8 cellular contexts compared by ENCODE assay signal in genomic region chr10:84375011-84375410, GRCh38. TPM values are rescaled to one million over a fixed set of nuclear protein-coding genes. Genes with fewer than 3 reads are reported as not detected.
A peak's percentile ranks its signal among the peaks of the same experiment; 100 is the strongest.
DNase-seq lines count a peak whose midpoint lies in the region; ATAC-seq and TF ChIP-seq lines count a peak whose summit lies in the region.

No MANE protein-coding gene starts in this region.

- POLR2A ChIA-PET in activated CD8-positive, alpha-beta T cell treated with anti-CD3 and anti-CD28 coated beads for 36 hours (lab: Charles Lee) = interaction anchor here (1.0 kb wide), 1 partner anchor 162 kb away, joined by 3 read pairs; no protein-coding TSS in a partner anchor

- TF ChIP-seq CTCF in natural killer cell (IDR thresholded peaks at IDR 0.05) = peak; percentile 79
- peak; percentile 85 for TF ChIP-seq CTCF in activated CD8-positive, alpha-beta T cell treated with anti-CD3 and anti-CD28 coated beads for 36 hours (IDR thresholded peaks at IDR 0.05)

- peak in 2 of 3 donors; percentile 63 to 64 for ATAC-seq in natural killer cell
- ATAC-seq in natural killer cell treated with Interleukin-12 subunit alpha and Interleukin-12 subunit beta and Interleukin-15 and Interleukin-18, amount 100 ng/mL, for 72 hours = no peak
- peak; percentile 62 for ATAC-seq in activated CD8-positive, alpha-beta T cell treated with anti-CD3 and anti-CD28 coated beads for 36 hours
- ATAC-seq in GM19452 (IDR thresholded peaks at IDR 0.05; ENCODE audit: unreplicated experiment) = no peak

- no peaks in the 10 kb centered on the region for H3K9me3 ChIP-seq in HAP-1

- H3K4me1 ChIP-seq in HAP-1 = no peaks in the 10 kb centered on the region

- H3K27me3 ChIP-seq in HAP-1 (ENCODE audit: low read depth) = no peaks in the 10 kb centered on the region

- intact Hi-C loops in natural killer cell (cut with micrococcal nuclease) = loop anchor here (1.0 to 5.0 kb wide), 2 partner anchors 162 to 2002 kb away; no protein-coding TSS in a partner anchor
- intact Hi-C loops in activated CD8-positive, alpha-beta T cell treated with anti-CD3 and anti-CD28 coated beads for 36 hours (cut with micrococcal nuclease) = loop anchor here (1.0 to 2.0 kb wide), 2 partner anchors 110 to 162 kb away; no protein-coding TSS in a partner anchor

- CTCF ChIA-PET in activated CD8-positive, alpha-beta T cell treated with anti-CD3 and anti-CD28 coated beads for 36 hours (lab: Charles Lee) = interaction anchor here (0.6 to 7.1 kb wide), 22 partner anchors 9 to 172 kb away, joined by 3 to 100 read pairs (median 5); no protein-coding TSS in a partner anchor

- H3K36me3 ChIP-seq in HAP-1 (replicated peaks) = peaks cover 4% of the 10 kb centered on the region; the same call in 1 of the 2 replicates

- no peaks in the 10 kb centered on the region for H3K27me3 Mint-ChIP-seq in natural killer cell (ENCODE audit: low read depth in 2 of 2)
- H3K27me3 Mint-ChIP-seq in natural killer cell treated with Interleukin-12 subunit alpha and Interleukin-12 subunit beta and Interleukin-15 and Interleukin-18, amount 100 ng/mL, for 72 hours = no peaks in the 10 kb centered on the region
- H3K27me3 Mint-ChIP-seq in activated CD8-positive, alpha-beta T cell treated with anti-CD3 and anti-CD28 coated beads for 36 hours = no peaks in the 10 kb centered on the region

- no peaks in the 10 kb centered on the region for H3K36me3 Mint-ChIP-seq in natural killer cell
- H3K36me3 Mint-ChIP-seq in natural killer cell treated with Interleukin-12 subunit alpha and Interleukin-12 subunit beta and Interleukin-15 and Interleukin-18, amount 100 ng/mL, for 72 hours = peaks cover 28% of the 10 kb centered on the region
- peaks cover 20% of the 10 kb centered on the region for H3K36me3 Mint-ChIP-seq in activated CD8-positive, alpha-beta T cell treated with anti-CD3 and anti-CD28 coated beads for 36 hours (ENCODE audit: low read depth)

- peak overlapping the region in 1 of 2 donors; percentile 47 for H3K27ac Mint-ChIP-seq in natural killer cell
- H3K27ac Mint-ChIP-seq in natural killer cell treated with Interleukin-12 subunit alpha and Interleukin-12 subunit beta and Interleukin-15 and Interleukin-18, amount 100 ng/mL, for 72 hours = peak overlapping the region in 1 of 2 donors; percentile 54
- H3K27ac Mint-ChIP-seq in activated CD8-positive, alpha-beta T cell treated with anti-CD3 and anti-CD28 coated beads for 36 hours = no peak overlapping the region

- in situ Hi-C loops in HAP-1 (cut with MboI; ENCODE audit: low sequenced_read_pairs) = no loop called here

- no peak overlapping the region for H3K4me3 ChIP-seq in HAP-1
- no peak overlapping the region for H3K4me3 ChIP-seq in skeletal muscle cell (ENCODE audit: low read depth, low read length)

- H3K4me1 Mint-ChIP-seq in natural killer cell = peaks cover 32 to 49% of the 10 kb centered on the region in 2 donors
- H3K4me1 Mint-ChIP-seq in natural killer cell treated with Interleukin-12 subunit alpha and Interleukin-12 subunit beta and Interleukin-15 and Interleukin-18, amount 100 ng/mL, for 72 hours (ENCODE audit: low read depth in 2 of 2) = peaks cover 24 to 43% of the 10 kb centered on the region in 2 donors
- peaks cover 43% of the 10 kb centered on the region for H3K4me1 Mint-ChIP-seq in activated CD8-positive, alpha-beta T cell treated with anti-CD3 and anti-CD28 coated beads for 36 hours (ENCODE audit: low read depth)

- H3K4me3 Mint-ChIP-seq in natural killer cell = no peak overlapping the region
- no peak overlapping the region for H3K4me3 Mint-ChIP-seq in natural killer cell treated with Interleukin-12 subunit alpha and Interleukin-12 subunit beta and Interleukin-15 and Interleukin-18, amount 100 ng/mL, for 72 hours
- H3K4me3 Mint-ChIP-seq in activated CD8-positive, alpha-beta T cell treated with anti-CD3 and anti-CD28 coated beads for 36 hours = no peak overlapping the region

- no peaks in the 10 kb centered on the region for H3K9me3 Mint-ChIP-seq in natural killer cell
- no peaks in the 10 kb centered on the region for H3K9me3 Mint-ChIP-seq in natural killer cell treated with Interleukin-12 subunit alpha and Interleukin-12 subunit beta and Interleukin-15 and Interleukin-18, amount 100 ng/mL, for 72 hours
- no peaks in the 10 kb centered on the region for H3K9me3 Mint-ChIP-seq in activated CD8-positive, alpha-beta T cell treated with anti-CD3 and anti-CD28 coated beads for 36 hours

- no peak for DNase-seq in natural killer cell
- no peak for DNase-seq in natural killer cell treated with Interleukin-12 subunit alpha and Interleukin-12 subunit beta and Interleukin-15 and Interleukin-18, amount 100 ng/mL, for 72 hours (ENCODE audit: low spot score)
- peak; percentile 59 to 67 for DNase-seq in HAP-1 (ENCODE audit: low spot score in 2 of 2)
- DNase-seq in NCI-H2171 (lab: John Stamatoyannopoulos, UW) = peak; percentile 4
- DNase-seq in activated CD8-positive, alpha-beta T cell treated with anti-CD3 and anti-CD28 coated beads for 36 hours = peak; percentile 61
- peak; percentile 57 for DNase-seq in glomerular visceral epithelial cell (ENCODE audit: extremely low spot score)
- DNase-seq in skeletal muscle cell (ENCODE audit: low read depth) = peak; percentile 19

RNA-seq across cellular contexts. Expression of gene CCSER2, which starts 46.6 kb away (rescaled TPM):
- 100 to 1,000 TPM; 125 to 158 (median 146) TPM for total RNA-seq in natural killer cell
- 100 to 1,000 TPM in 1 of 2 donors, 10 to 100 TPM in 1; 90.4 to 135 TPM for total RNA-seq in natural killer cell treated with Interleukin-12 subunit alpha and Interleukin-12 subunit beta and Interleukin-15 and Interleukin-18, amount 100 ng/mL, for 72 hours
- total RNA-seq in activated CD8-positive, alpha-beta T cell treated with anti-CD3 and anti-CD28 coated beads for 36 hours = 10 to 100 TPM; 56.9 to 57.5 TPM

Comparison
In these comparisons a context has a peak if more than half of its experiments do, and no peak if none do; other contexts are left out.
1. ATAC-seq: peak in natural killer cell (2 of 3) and activated CD8-positive, alpha-beta T cell treated with anti-CD3 and anti-CD28 coated beads for 36 hours (single experiment); none in natural killer cell treated with Interleukin-12 subunit alpha and Interleukin-12 subunit beta and Interleukin-15 and Interleukin-18, amount 100 ng/mL, for 72 hours (0 of 2) and GM19452 (single experiment).
2. DNase-seq: peak in HAP-1 (2 of 2), NCI-H2171 (single experiment), activated CD8-positive, alpha-beta T cell treated with anti-CD3 and anti-CD28 coated beads for 36 hours (single experiment), glomerular visceral epithelial cell (single experiment) and skeletal muscle cell (single experiment); none in natural killer cell (single experiment) and natural killer cell treated with Interleukin-12 subunit alpha and Interleukin-12 subunit beta and Interleukin-15 and Interleukin-18, amount 100 ng/mL, for 72 hours (single experiment).